8 cellular contexts compared by ENCODE assay signal in the genomic region with DNA sequence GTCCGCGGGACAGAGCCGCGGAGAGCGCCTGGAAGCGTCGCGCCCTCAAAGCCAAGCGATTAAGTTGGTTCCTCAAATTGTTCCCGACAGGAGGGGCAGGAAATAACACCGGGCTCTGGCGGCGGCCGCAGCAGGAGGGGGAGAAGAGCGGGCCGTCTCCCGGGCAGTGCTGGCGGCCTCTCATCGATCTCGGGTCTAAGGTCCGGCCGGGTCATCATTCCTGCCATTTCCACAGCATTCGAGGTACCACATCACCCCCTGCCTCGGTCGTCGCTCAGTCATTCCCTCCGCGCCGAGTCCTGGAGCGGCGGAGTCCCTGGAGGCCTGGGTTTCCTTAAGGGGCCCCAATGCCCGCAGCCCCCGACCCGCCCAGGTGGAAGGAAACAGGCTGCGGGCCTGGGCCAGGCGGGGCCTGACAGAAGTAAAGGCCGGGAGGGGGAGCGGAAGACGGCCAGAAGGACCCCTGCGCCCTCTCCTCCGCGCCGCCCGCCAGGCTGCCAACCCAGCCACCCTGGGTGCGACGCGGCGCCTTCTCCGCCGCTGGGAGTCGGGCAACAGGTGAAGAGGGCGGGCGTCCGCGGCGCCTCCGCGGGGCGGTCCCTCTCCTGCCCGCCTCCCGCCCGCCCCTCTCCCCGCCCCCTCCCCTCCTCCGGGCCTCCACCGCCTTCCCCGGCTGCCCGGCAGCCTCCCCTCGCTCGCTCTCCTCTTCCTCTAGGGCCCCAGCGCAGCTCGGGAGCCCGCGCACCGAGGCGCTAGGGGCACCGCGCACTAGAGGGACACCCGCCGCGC. TPM values are rescaled to one million over a fixed set of nuclear protein-coding genes. Genes with fewer than 3 reads are reported as not detected.
DNase-seq lines count a peak whose midpoint lies in the region; ATAC-seq and TF ChIP-seq lines count a peak whose summit lies in the region.

A gene with protein sequence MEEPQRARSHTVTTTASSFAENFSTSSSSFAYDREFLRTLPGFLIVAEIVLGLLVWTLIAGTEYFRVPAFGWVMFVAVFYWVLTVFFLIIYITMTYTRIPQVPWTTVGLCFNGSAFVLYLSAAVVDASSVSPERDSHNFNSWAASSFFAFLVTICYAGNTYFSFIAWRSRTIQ (plus strand): TSS at position 654 of the 789 bp plus-strand sequence. CDS start 293 bp downstream, outside the sequence.

- peak within 1 kb of the TSS; percentile 71 to 79 for H3K9ac ChIP-seq in liver (ENCODE audit: low read depth in 1 of 2, low read length in 2 of 2)

- POLR2A ChIA-PET in CD8-positive, alpha-beta T cell (lab: Charles Lee): interaction anchor here (1.0 kb wide), 1 partner anchor 133 kb away, joined by 4 read pairs; no protein-coding TSS in a partner anchor
- POLR2A ChIA-PET in activated B cell treated with CpG ODN at 0.5 μM for 24 hours (lab: Charles Lee): no interaction called here

- peaks cover 19% of the 10 kb centered on the region for H3K4me1 ChIP-seq in CD8-positive, alpha-beta T cell (ENCODE audit: insufficient read depth, low read length)
- H3K4me1 ChIP-seq in liver (ENCODE audit: control insufficient read depth in 4 of 4, insufficient read depth in 4 of 4, low read length in 3 of 4): peaks cover 8 to 59% (median 44%) of the 10 kb centered on the region in 4 donors

- H3K36me3 Mint-ChIP-seq in CD8-positive, alpha-beta T cell: peaks cover 4% of the 10 kb centered on the region
- no peaks in the 10 kb centered on the region for H3K36me3 Mint-ChIP-seq in activated B cell treated with CpG ODN at 0.5 μM for 24 hours (ENCODE audit: low read depth)
- peaks cover 3% of the 10 kb centered on the region for H3K36me3 Mint-ChIP-seq in central memory CD8-positive, alpha-beta T cell (ENCODE audit: insufficient read depth)

- H3K9me3 ChIP-seq in CD8-positive, alpha-beta T cell (ENCODE audit: low read length): no peaks in the 10 kb centered on the region
- no peaks in the 10 kb centered on the region for H3K9me3 ChIP-seq in liver (ENCODE audit: control insufficient read depth in 4 of 4, low read length in 3 of 4)

- H3K4me3 Mint-ChIP-seq in CD8-positive, alpha-beta T cell: peak within 1 kb of the TSS; percentile 86
- H3K4me3 Mint-ChIP-seq in activated B cell treated with CpG ODN at 0.5 μM for 24 hours: peak within 1 kb of the TSS; percentile 81
- peak within 1 kb of the TSS; percentile 82 for H3K4me3 Mint-ChIP-seq in central memory CD8-positive, alpha-beta T cell

- H3K27me3 Mint-ChIP-seq in CD8-positive, alpha-beta T cell (ENCODE audit: low read depth): peaks cover 3% of the 10 kb centered on the region
- H3K27me3 Mint-ChIP-seq in activated B cell treated with CpG ODN at 0.5 μM for 24 hours: peaks cover 22% of the 10 kb centered on the region
- H3K27me3 Mint-ChIP-seq in central memory CD8-positive, alpha-beta T cell: peaks cover 19% of the 10 kb centered on the region

- intact Hi-C loops in CD8-positive, alpha-beta T cell (cut with DNase I, micrococcal nuclease): loop anchor here in 1 of 2 experiments (2.0 to 5.0 kb wide), 3 partner anchors 59 to 99 kb away; no protein-coding TSS in a partner anchor
- intact Hi-C loops in activated B cell treated with CpG ODN at 0.5 μM for 24 hours (cut with micrococcal nuclease): loop anchor here (2.0 to 5.0 kb wide), 3 partner anchors 44 to 449 kb away; a partner anchor contains a TSS

- peak; percentile 84 for ATAC-seq in CD8-positive, alpha-beta T cell
- ATAC-seq in GM21576 (IDR thresholded peaks at IDR 0.05; ENCODE audit: unreplicated experiment): peak; percentile 53
- peak; percentile 83 for ATAC-seq in activated B cell treated with CpG ODN at 0.5 μM for 24 hours (ENCODE audit: low read depth)
- peak; percentile 73 for ATAC-seq in central memory CD8-positive, alpha-beta T cell (replicated peaks; ENCODE audit: extremely low read depth, poor library complexity, severe bottlenecking)

- H3K27ac ChIP-seq in CD8-positive, alpha-beta T cell (ENCODE audit: low read depth, low read length): peak within 1 kb of the TSS; percentile 18
- H3K27ac ChIP-seq in liver (ENCODE audit: low read depth in 1 of 2, low read length in 2 of 2): peak within 1 kb of the TSS; percentile 48 to 87

- TF ChIP-seq RAD21 in liver (IDR thresholded peaks at IDR 0.05): peak; percentile 17 to 55

- peak within 1 kb of the TSS; percentile 68 for H3K4me3 ChIP-seq in CD8-positive, alpha-beta T cell (ENCODE audit: low read depth, low read length)
- peak within 1 kb of the TSS; percentile 80 to 93 (median 82) for H3K4me3 ChIP-seq in liver (ENCODE audit: low read depth in 1 of 3, low read length in 3 of 3)

- no peaks in the 10 kb centered on the region for H3K9me3 Mint-ChIP-seq in CD8-positive, alpha-beta T cell
- H3K9me3 Mint-ChIP-seq in activated B cell treated with CpG ODN at 0.5 μM for 24 hours: no peaks in the 10 kb centered on the region
- H3K9me3 Mint-ChIP-seq in central memory CD8-positive, alpha-beta T cell: no peaks in the 10 kb centered on the region

- no peaks in the 10 kb centered on the region for H3K27me3 ChIP-seq in CD8-positive, alpha-beta T cell (ENCODE audit: insufficient read depth, low read length)
- no peaks in the 10 kb centered on the region for H3K27me3 ChIP-seq in liver (ENCODE audit: control insufficient read depth in 4 of 4, insufficient read depth in 4 of 4, low read length in 3 of 4)

- H3K27ac Mint-ChIP-seq in CD8-positive, alpha-beta T cell: peak within 1 kb of the TSS; percentile 49
- H3K27ac Mint-ChIP-seq in activated B cell treated with CpG ODN at 0.5 μM for 24 hours: no peak within 1 kb of the TSS
- H3K27ac Mint-ChIP-seq in central memory CD8-positive, alpha-beta T cell (ENCODE audit: low read depth): peak within 1 kb of the TSS; percentile 44

- H3K4me1 Mint-ChIP-seq in CD8-positive, alpha-beta T cell (ENCODE audit: low read depth): peaks cover 22% of the 10 kb centered on the region
- H3K4me1 Mint-ChIP-seq in activated B cell treated with CpG ODN at 0.5 μM for 24 hours: peaks cover 21% of the 10 kb centered on the region
- H3K4me1 Mint-ChIP-seq in central memory CD8-positive, alpha-beta T cell: peaks cover 22% of the 10 kb centered on the region

- peak; percentile 16 to 71 (median 58) for DNase-seq in CD8-positive, alpha-beta T cell
- DNase-seq in NCI-H146 treated with DMSO at 0.1 percent for 48 hours (lab: John Stamatoyannopoulos, UW; ENCODE audit: unreplicated experiment) (peak; percentile 45), activated B cell treated with CpG ODN at 0.5 μM for 24 hours (no peak), NCI-H187 treated with DMSO at 0.1 percent for 48 hours (lab: John Stamatoyannopoulos, UW) (no peak)
- peak in 1 of 2 donors; percentile 10 for DNase-seq in central memory CD8-positive, alpha-beta T cell (ENCODE audit: low spot score in 2 of 2)
- peak; percentile 28 to 52 (median 47) for DNase-seq in stimulated activated CD4-positive, alpha-beta T cell treated with anti-CD3 and anti-CD28 coated beads, TNF-alpha, amount 100 ng/mL, for 1 hour (ENCODE audit: low read depth in 3 of 3, low spot score in 1 of 3)

- WGBS in liver: under 1% methylated on average over 80 of the region's 80 CpGs

- no peak for TF ChIP-seq CTCF in CD8-positive, alpha-beta T cell (IDR thresholded peaks at IDR 0.05)
- no peak for TF ChIP-seq CTCF in activated B cell treated with CpG ODN at 0.5 μM for 24 hours (IDR thresholded peaks at IDR 0.05)
- TF ChIP-seq CTCF in liver (IDR thresholded peaks at IDR 0.05; ENCODE audit: low read depth, low read length, missing input control): no peak

- CTCF ChIA-PET in CD8-positive, alpha-beta T cell (lab: Charles Lee): interaction anchor here (1.0 to 3.5 kb wide), 4 partner anchors 10 to 195 kb away, joined by 3 to 13 read pairs (median 8); no protein-coding TSS in a partner anchor
- CTCF ChIA-PET in activated B cell treated with CpG ODN at 0.5 μM for 24 hours (lab: Charles Lee): interaction anchor here (1.2 to 1.3 kb wide), 2 partner anchors 7 to 49 kb away, joined by 4 read pairs; no protein-coding TSS in a partner anchor

- no peaks in the 10 kb centered on the region for H3K36me3 ChIP-seq in CD8-positive, alpha-beta T cell (ENCODE audit: insufficient read depth, low read length)
- H3K36me3 ChIP-seq in liver (ENCODE audit: control insufficient read depth in 4 of 4, insufficient read depth in 3 of 4, low read depth in 1 of 4, low read length in 3 of 4): no peaks in the 10 kb centered on the region

TF ChIP-seq in liver, 16 proteins besides CTCF, POLR2A, EP300 and RAD21 (continues in another document):
- TF ChIP-seq HNF4G (IDR thresholded peaks at IDR 0.05) (peak; percentile 74), GABPA (IDR thresholded peaks at IDR 0.05 in 1 of 2, conservative IDR thresholded peaks at IDR 0.05 in 1 of 2) (peak in 1 of 2 donors; percentile 59), FOXA2 (IDR thresholded peaks at IDR 0.05) (no peak), TAF1 (conservative IDR thresholded peaks at IDR 0.05) (peak; percentile 43), YY1 (IDR thresholded peaks at IDR 0.05) (peak; percentile 75), RXRA (IDR thresholded peaks at IDR 0.05) (peak; percentile 53 to 68), FOXA1 (IDR thresholded peaks at IDR 0.05) (no peak)
- TF ChIP-seq, protein P1, sequence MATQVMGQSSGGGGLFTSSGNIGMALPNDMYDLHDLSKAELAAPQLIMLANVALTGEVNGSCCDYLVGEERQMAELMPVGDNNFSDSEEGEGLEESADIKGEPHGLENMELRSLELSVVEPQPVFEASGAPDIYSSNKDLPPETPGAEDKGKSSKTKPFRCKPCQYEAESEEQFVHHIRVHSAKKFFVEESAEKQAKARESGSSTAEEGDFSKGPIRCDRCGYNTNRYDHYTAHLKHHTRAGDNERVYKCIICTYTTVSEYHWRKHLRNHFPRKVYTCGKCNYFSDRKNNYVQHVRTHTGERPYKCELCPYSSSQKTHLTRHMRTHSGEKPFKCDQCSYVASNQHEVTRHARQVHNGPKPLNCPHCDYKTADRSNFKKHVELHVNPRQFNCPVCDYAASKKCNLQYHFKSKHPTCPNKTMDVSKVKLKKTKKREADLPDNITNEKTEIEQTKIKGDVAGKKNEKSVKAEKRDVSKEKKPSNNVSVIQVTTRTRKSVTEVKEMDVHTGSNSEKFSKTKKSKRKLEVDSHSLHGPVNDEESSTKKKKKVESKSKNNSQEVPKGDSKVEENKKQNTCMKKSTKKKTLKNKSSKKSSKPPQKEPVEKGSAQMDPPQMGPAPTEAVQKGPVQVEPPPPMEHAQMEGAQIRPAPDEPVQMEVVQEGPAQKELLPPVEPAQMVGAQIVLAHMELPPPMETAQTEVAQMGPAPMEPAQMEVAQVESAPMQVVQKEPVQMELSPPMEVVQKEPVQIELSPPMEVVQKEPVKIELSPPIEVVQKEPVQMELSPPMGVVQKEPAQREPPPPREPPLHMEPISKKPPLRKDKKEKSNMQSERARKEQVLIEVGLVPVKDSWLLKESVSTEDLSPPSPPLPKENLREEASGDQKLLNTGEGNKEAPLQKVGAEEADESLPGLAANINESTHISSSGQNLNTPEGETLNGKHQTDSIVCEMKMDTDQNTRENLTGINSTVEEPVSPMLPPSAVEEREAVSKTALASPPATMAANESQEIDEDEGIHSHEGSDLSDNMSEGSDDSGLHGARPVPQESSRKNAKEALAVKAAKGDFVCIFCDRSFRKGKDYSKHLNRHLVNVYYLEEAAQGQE (IDR thresholded peaks at IDR 0.05): peak; percentile 26

RNA-seq across cellular contexts. Expression of the gene that starts here (rescaled TPM):
- total RNA-seq in CD8-positive, alpha-beta T cell: under 1 TPM; 0.58 to 0.87 TPM
- total RNA-seq in activated B cell treated with CpG ODN at 0.5 μM for 24 hours: 0.24 TPM in 1 of 2 replicates, not detected in the other
- total RNA-seq in liver: 1 to 10 TPM; 4.3 to 6.4 TPM
- 10 to 100 TPM; 18.6 to 44.6 TPM for polyA plus RNA-seq in liver

Comparison
In these comparisons a context has a peak if more than half of its experiments do, and no peak if none do; other contexts are left out.
1. Peak in DNase-seq, ATAC-seq, H3K4me3 ChIP-seq and H3K27ac ChIP-seq in CD8-positive, alpha-beta T cell; RNA of the gene not detected or under 1 TPM.
2. Peak in ATAC-seq in activated B cell treated with CpG ODN at 0.5 μM for 24 hours; RNA of the gene not detected or under 1 TPM.
3. DNase-seq: peak in NCI-H146 treated with DMSO at 0.1 percent for 48 hours (single experiment) and stimulated activated CD4-positive, alpha-beta T cell treated with anti-CD3 and anti-CD28 coated beads, TNF-alpha, amount 100 ng/mL, for 1 hour (3 of 3); none in activated B cell treated with CpG ODN at 0.5 μM for 24 hours (single experiment) and NCI-H187 treated with DMSO at 0.1 percent for 48 hours (single experiment).
4. Peak in every context shown above with its lines, with median percentiles within 50 percentile points of each other: ATAC-seq and H3K4me3 Mint-ChIP-seq.